ENCODE assay signal across 16 cellular contexts in the genomic region with DNA sequence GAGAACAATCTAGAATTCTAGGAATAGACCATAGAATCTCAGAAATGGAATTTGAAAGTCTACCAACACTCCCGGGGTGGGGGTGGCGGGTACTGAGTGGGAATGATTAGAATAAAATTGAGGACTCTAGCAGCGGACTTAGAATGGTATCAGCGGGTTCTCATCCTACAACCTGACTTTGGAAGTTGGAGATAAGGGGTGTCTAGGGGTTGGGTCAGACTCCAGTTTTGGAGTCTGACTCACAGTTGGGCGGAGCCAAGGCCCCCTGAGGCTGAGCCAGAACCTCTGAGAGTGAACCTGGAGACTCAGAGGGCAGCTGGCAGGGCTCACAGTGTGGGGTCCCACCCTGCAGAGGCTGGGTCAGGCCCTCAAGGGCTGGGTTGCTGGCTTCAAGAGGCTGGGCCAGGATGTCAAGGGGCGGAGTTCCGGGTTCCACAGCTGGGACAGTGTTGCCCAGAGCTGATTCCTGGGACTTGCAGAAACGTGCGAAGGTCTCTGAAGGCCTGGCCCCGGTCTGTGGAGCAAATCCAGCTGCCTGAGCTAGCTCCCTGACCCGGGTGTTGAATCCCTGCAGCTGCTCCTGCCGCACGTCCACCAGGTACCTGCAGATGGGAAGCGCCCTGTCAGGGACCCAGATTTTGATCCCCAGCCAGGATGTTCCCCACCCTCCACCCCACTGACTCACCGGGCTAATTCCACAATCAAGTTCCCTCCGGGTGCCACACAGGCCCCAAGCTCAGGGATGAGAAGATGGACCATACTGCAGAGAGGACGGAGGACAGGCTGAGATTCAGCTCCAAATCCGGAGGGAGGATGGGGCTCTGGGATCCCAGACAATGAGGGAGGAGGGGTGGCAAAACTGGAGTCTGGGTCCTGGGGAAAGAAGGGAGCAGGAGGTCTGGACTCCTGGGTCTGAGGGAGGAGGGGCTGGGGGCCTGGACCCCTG. TPM values are rescaled to one million over a fixed set of nuclear protein-coding genes. Genes with fewer than 3 reads are reported as not detected.
DNase-seq lines count a peak whose midpoint lies in the region; FAIRE-seq and TF ChIP-seq lines count a peak whose summit lies in the region.
"Had no signal": no experiment of that assay in that cellular context is flagged by ENCODE, and none has a peak within 500 bp of the region (broad histone marks: within the 10 kb centered on the region; RNA-seq: fewer than 3 reads in every experiment).

No MANE protein-coding gene starts in this region.

- H3K9ac ChIP-seq in skeletal muscle tissue (ENCODE audit: low read depth in 1 of 3, low read length in 3 of 3), result peak overlapping the region in 1 of 3 donors; percentile 76

- peaks cover 28 to 32% (median 30%) of the 10 kb centered on the region in 3 donors for H3K27me3 ChIP-seq in skeletal muscle tissue (ENCODE audit: control insufficient read depth in 3 of 3, insufficient read depth in 3 of 3, low read length in 3 of 3)

- no peaks in the 10 kb centered on the region for H3K36me3 ChIP-seq in skeletal muscle tissue (ENCODE audit: control insufficient read depth in 3 of 3, insufficient read depth in 3 of 3, low read length in 3 of 3)

- peak overlapping the region; percentile 44 for H3K4me3 ChIP-seq in fibroblast of the aortic adventitia (ENCODE audit: low read depth, low read length)
- peak overlapping the region in 1 of 3 donors; percentile 64 for H3K4me3 ChIP-seq in skeletal muscle tissue (ENCODE audit: low read length in 3 of 3)

- H3K27ac ChIP-seq in skeletal muscle tissue (ENCODE audit: low read depth, low read length), result peak overlapping the region; percentile 47

- DNase-seq in NCI-H1417 (lab: John Stamatoyannopoulos, UW) (peak in 2 of 3 experiments; percentile 14 to 22), NCI-H1417 treated with DMSO at 0.1 percent for 48 hours (lab: John Stamatoyannopoulos, UW) (no peak), RKO (ENCODE audit: low spot score) (peak; percentile 78), fibroblast of the aortic adventitia (ENCODE audit: low read depth) (peak; percentile 87), HuH-7.5 (ENCODE audit: low spot score) (no peak), GM19239 (ENCODE audit: insufficient read length, low spot score) (no peak), NCI-H526 treated with DMSO at 0.1 percent for 48 hours (lab: John Stamatoyannopoulos, UW) (no peak)
- DNase-seq: 8988T, cerebellar nuclear complex, DMS79 treated with DMSO at 0.1 percent for 48 hours, mammary epithelial cell, NCI-H1105 treated with DMSO at 0.1 percent for 48 hours had no signal

- FAIRE-seq in GM19239 (lab: Jason Lieb, UNC), result no peak

- no peak for TF ChIP-seq CTCF in fibroblast of the aortic adventitia (IDR thresholded peaks at IDR 0.05; ENCODE audit: insufficient read depth, low read length)

- H3K4me1 ChIP-seq in skeletal muscle tissue (ENCODE audit: control insufficient read depth in 3 of 3, insufficient read depth in 3 of 3, low read length in 3 of 3), result peaks cover 10 to 28% (median 15%) of the 10 kb centered on the region in 3 donors

- H3K9me3 ChIP-seq in skeletal muscle tissue (ENCODE audit: control insufficient read depth in 3 of 3, low read length in 3 of 3), result no peaks in the 10 kb centered on the region

RNA-seq across cellular contexts. Expression of gene TNNI3, which starts 1.6 kb away (rescaled TPM):
- total RNA-seq in fibroblast of the aortic adventitia (ENCODE audit: low replicate concordance) (not detected in 2 replicates), skeletal muscle tissue (4.7 TPM)
- total RNA-seq: activated T-helper 1 cell treated with anti-CD3 and anti-CD28 coated beads, Interleukin-12 subunit alpha, Interleukin-12 subunit beta, Interleukin-2, Interleukin-4 antibody, amounts not matched to agents 30 ng/mL and 10 ng/mL and 1 ng/mL, durations not matched to agents 14 hours and 24 hours and 36 hours; glomerular endothelial cell had no signal

RNA-seq across cellular contexts. Expression of gene DNAAF3, which starts 7.3 kb away (rescaled TPM):
- total RNA-seq in fibroblast of the aortic adventitia (ENCODE audit: low replicate concordance), result 0.33 and 1.5 TPM in 2 replicates
- total RNA-seq in skeletal muscle tissue, result not detected

RNA-seq across cellular contexts. Expression of gene TNNT1, which starts 10.1 kb away (rescaled TPM):
- 1.1 and 4.3 TPM in 2 replicates for total RNA-seq in fibroblast of the aortic adventitia (ENCODE audit: low replicate concordance)
- 540 TPM for total RNA-seq in skeletal muscle tissue
- total RNA-seq: activated T-helper 1 cell treated with anti-CD3 and anti-CD28 coated beads, Interleukin-12 subunit alpha, Interleukin-12 subunit beta, Interleukin-2, Interleukin-4 antibody, amounts not matched to agents 30 ng/mL and 10 ng/mL and 1 ng/mL, durations not matched to agents 14 hours and 24 hours and 36 hours; glomerular endothelial cell had no signal

RNA-seq across cellular contexts. Expression of gene SYT5, which starts 21.0 kb away (rescaled TPM):
- total RNA-seq in fibroblast of the aortic adventitia (ENCODE audit: low replicate concordance), result 0.45 TPM in 1 of 2 replicates, not detected in the other
- total RNA-seq in skeletal muscle tissue, result not detected
- total RNA-seq: activated T-helper 1 cell treated with anti-CD3 and anti-CD28 coated beads, Interleukin-12 subunit alpha, Interleukin-12 subunit beta, Interleukin-2, Interleukin-4 antibody, amounts not matched to agents 30 ng/mL and 10 ng/mL and 1 ng/mL, durations not matched to agents 14 hours and 24 hours and 36 hours; renal cortical epithelial cell had no signal

RNA-seq across cellular contexts. Expression of gene PPP1R12C, which starts 41.7 kb away (rescaled TPM):
- total RNA-seq in fibroblast of the aortic adventitia (ENCODE audit: low replicate concordance), result 46.3 and 75.2 TPM in 2 replicates
- total RNA-seq in skeletal muscle tissue, result 24.5 TPM

Comparison
In these comparisons a context has a peak if more than half of its experiments do, and no peak if none do; other contexts are left out.
1. DNase-seq: peak in NCI-H1417 (2 of 3), RKO (single experiment) and fibroblast of the aortic adventitia (single experiment); none in NCI-H1417 treated with DMSO at 0.1 percent for 48 hours (single experiment), HuH-7.5 (single experiment), GM19239 (single experiment) and NCI-H526 treated with DMSO at 0.1 percent for 48 hours (single experiment).
2. RNA of gene TNNT1, which starts 10.1 kb away (total RNA-seq): 540 TPM in skeletal muscle tissue (single experiment); 1.1 to 4.3 TPM in fibroblast of the aortic adventitia; every median in the first group is over 100 times any median in the second.